20 cellular contexts compared by ENCODE assay signal in the genomic region with DNA sequence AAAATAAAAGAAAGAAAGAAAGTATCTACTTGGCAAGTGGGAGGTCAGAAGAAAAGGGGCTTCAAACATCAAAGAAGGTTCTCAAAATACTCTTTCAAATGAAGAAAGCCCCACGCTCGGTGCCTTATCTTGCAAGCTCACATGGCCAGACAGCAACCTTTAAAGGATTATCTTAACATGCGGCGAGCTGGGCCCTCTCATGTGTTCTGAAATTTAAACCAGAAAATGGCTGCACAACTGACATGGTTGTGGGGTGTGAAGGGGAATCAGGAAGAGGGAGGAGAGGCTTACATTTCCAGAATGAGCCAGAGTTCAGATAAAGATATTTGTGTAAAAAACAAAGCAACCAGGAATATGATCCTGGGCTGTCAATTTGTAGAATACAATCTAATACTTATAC.
"Had no signal": no experiment of that assay in that cellular context is flagged by ENCODE, and none has a peak within 500 bp of the region (broad histone marks: within the 10 kb centered on the region; RNA-seq: fewer than 3 reads in every experiment).

No MANE protein-coding gene starts in this region.

- H3K36me3 ChIP-seq: breast epithelium had no signal

- H3K4me3 ChIP-seq: breast epithelium had no signal

- H3K4me2 ChIP-seq: KMS-11 had no signal

- DNase-seq: activated CD4-positive, alpha-beta T cell treated with anti-CD3 and anti-CD28 coated beads for 4 hours; activated CD8-positive, alpha-beta memory T cell treated with anti-CD3 and anti-CD28 coated beads, Interleukin-2, amount 50 U/mL, for 4 hours; activated CD8-positive, alpha-beta T cell treated with anti-CD3 and anti-CD28 coated beads for 36 hours; activated effector memory CD4-positive, alpha-beta T cell treated with Interleukin-2 at 50 U/mL for 16 hours; activated naive CD4-positive, alpha-beta T cell; activated T-cell treated with anti-CD3 and anti-CD28 coated beads, Interleukin-2, amount 50 U/mL, for 1 hour; aorta; caudate nucleus; NCI-H1092; NCI-H1417; NCI-H2029; NCI-H345; NCI-H510A; NCI-H526 treated with DMSO at 0.1 percent for 48 hours; SIG-M5; T-helper 17 cell; T-helper 9 cell had no signal

- H3K27me3 ChIP-seq: breast epithelium had no signal

- H3K9me3 ChIP-seq: breast epithelium had no signal

- ATAC-seq: activated CD4-positive, CD25-positive, alpha-beta regulatory T cell treated with anti-CD3 and anti-CD28 coated beads, Interleukin-2, amount 50 U/mL, for 24 hours; activated CD8-positive, alpha-beta T cell treated with anti-CD3 and anti-CD28 coated beads for 36 hours; T-helper 17 cell had no signal

- H3K4me1 ChIP-seq: breast epithelium had no signal

- H3K27ac ChIP-seq: breast epithelium, KMS-11 had no signal

- H3K9ac ChIP-seq: KMS-11 had no signal
